Comparison of ENCODE assay signal across 8 cellular contexts in genomic region chr22:42959472-42960145, GRCh38. TPM values are rescaled to one million over a fixed set of nuclear protein-coding genes. Genes with fewer than 3 reads are reported as not detected.
DNase-seq lines count a peak whose midpoint lies in the region; ATAC-seq and TF ChIP-seq lines count a peak whose summit lies in the region.

No MANE protein-coding gene starts in this region.

- no peak for ATAC-seq in GM18861 (IDR thresholded peaks at IDR 0.05; ENCODE audit: unreplicated experiment)

- POLR2A ChIA-PET in CD4-positive, alpha-beta memory T cell (lab: Charles Lee; ENCODE audit: partially characterized antibody) = no interaction called here

- H3K9me3 Mint-ChIP-seq in CD4-positive, alpha-beta memory T cell = no peaks in the 10 kb centered on the region

- peaks cover 38 to 76% (median 51%) of the 10 kb centered on the region in 4 donors for H3K4me1 Mint-ChIP-seq in CD4-positive, alpha-beta memory T cell

- H3K27me3 Mint-ChIP-seq in CD4-positive, alpha-beta memory T cell = no peaks in the 10 kb centered on the region

- H3K9me3 ChIP-seq in CD4-positive, alpha-beta memory T cell (ENCODE audit: control insufficient read depth in 1 of 2, low read length in 2 of 2) = no peaks in the 10 kb centered on the region

- H3K27ac Mint-ChIP-seq in CD4-positive, alpha-beta memory T cell = peak overlapping the region in 1 of 7 donors; percentile 53

- peak overlapping the region in 1 of 8 donors; percentile 60 for H3K4me3 Mint-ChIP-seq in CD4-positive, alpha-beta memory T cell

- intact Hi-C loops in CD4-positive, alpha-beta memory T cell (cut with micrococcal nuclease) = no loop called here

- peak overlapping the region; percentile 39 to 68 for H3K27ac ChIP-seq in coronary artery
- H3K27ac ChIP-seq in CD4-positive, alpha-beta memory T cell (ENCODE audit: low read depth, low read length) = no peak overlapping the region

- H3K36me3 ChIP-seq in CD4-positive, alpha-beta memory T cell (ENCODE audit: insufficient read depth, low read length) = no peaks in the 10 kb centered on the region

- peaks cover 16 to 27% of the 10 kb centered on the region in 2 donors for H3K36me3 Mint-ChIP-seq in CD4-positive, alpha-beta memory T cell

- peaks cover 16% of the 10 kb centered on the region for H3K4me1 ChIP-seq in CD4-positive, alpha-beta memory T cell (ENCODE audit: insufficient read depth, low read length)

- CTCF ChIA-PET in CD4-positive, alpha-beta memory T cell (lab: Charles Lee; ENCODE audit: partially characterized antibody) = no interaction called here

- no peaks in the 10 kb centered on the region for H3K27me3 ChIP-seq in CD4-positive, alpha-beta memory T cell (ENCODE audit: insufficient read depth, low read length)

- peak; percentile 82 for DNase-seq in Daoy (ENCODE audit: low read depth)
- peak; percentile 30 for DNase-seq in NCI-H82 (lab: John Stamatoyannopoulos, UW)
- DNase-seq in coronary artery (ENCODE audit: low spot score) = no peak
- peak; percentile 81 for DNase-seq in mucosa of gallbladder (ENCODE audit: low spot score)
- DNase-seq in NCI-H748 treated with DMSO at 0.1 percent for 48 hours (lab: John Stamatoyannopoulos, UW) = no peak
- no peak for DNase-seq in CD4-positive, alpha-beta memory T cell
- DNase-seq in AG20443 (ENCODE audit: low spot score) = no peak

- H3K4me3 ChIP-seq in coronary artery = peak overlapping the region; percentile 63
- H3K4me3 ChIP-seq in CD4-positive, alpha-beta memory T cell (ENCODE audit: low read length in 2 of 2) = no peak overlapping the region

- no peak for TF ChIP-seq CTCF in coronary artery (IDR thresholded peaks at IDR 0.05)

RNA-seq across cellular contexts. Expression of gene PACSIN2, which starts 55.3 kb away (rescaled TPM):
- total RNA-seq in Daoy (2014; rRNA removed; shearing (Covaris generic)) = 42.4 and 47.0 TPM in 2 replicates
- total RNA-seq in mucosa of gallbladder = 182 TPM
- 10 to 100 TPM; 54.5 to 55.0 TPM for total RNA-seq in CD4-positive, alpha-beta memory T cell
- 10 to 100 TPM; 24.6 to 35.9 TPM for polyA plus RNA-seq in CD4-positive, alpha-beta memory T cell

Comparison
In these comparisons a context has a peak if more than half of its experiments do, and no peak if none do; other contexts are left out.
1. DNase-seq: peak in Daoy (single experiment), NCI-H82 (single experiment) and mucosa of gallbladder (single experiment); none in coronary artery (single experiment), NCI-H748 treated with DMSO at 0.1 percent for 48 hours (single experiment), CD4-positive, alpha-beta memory T cell (0 of 5) and AG20443 (single experiment).